ENCODE assay signal across 1 cellular context in the genomic region with DNA sequence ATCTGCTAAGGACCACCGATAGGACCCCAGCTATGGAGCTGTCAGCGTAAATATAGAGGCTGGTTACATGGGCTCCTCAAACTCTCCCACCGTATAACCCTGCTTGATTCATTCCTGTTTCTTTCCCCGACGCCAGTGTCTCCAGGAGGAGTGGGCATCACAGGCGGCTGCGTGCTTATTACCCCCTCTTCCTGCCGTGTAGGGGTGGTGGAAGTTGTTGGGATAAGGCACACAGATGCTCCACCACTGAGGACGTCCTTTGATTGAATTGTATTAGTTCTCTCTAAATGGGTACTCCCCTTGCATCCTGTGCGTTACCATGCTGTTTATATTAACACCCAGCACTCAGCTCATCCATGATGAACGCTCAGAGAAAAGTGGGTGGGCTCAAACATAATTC.
TF ChIP-seq lines count a peak whose summit lies in the region.

No MANE protein-coding gene starts in this region.

TF ChIP-seq in H1, 55 proteins besides CTCF, POLR2A, EP300 and RAD21:
- TF ChIP-seq BACH1 (IDR thresholded peaks at IDR 0.05; ENCODE audit: low read length) = no peak
- no peak for TF ChIP-seq PHF8 (conservative IDR thresholded peaks at IDR 0.05; ENCODE audit: low read depth, low read length)
- no peak for TF ChIP-seq TBP (IDR thresholded peaks at IDR 0.05; ENCODE audit: low read depth, low read length)
- no peak for TF ChIP-seq BCL11A (IDR thresholded peaks at IDR 0.05; ENCODE audit: low read depth in 2 of 2, low read length in 2 of 2)
- no peak for TF ChIP-seq JUND (IDR thresholded peaks at IDR 0.05; ENCODE audit: low read length)
- TF ChIP-seq, protein P1, sequence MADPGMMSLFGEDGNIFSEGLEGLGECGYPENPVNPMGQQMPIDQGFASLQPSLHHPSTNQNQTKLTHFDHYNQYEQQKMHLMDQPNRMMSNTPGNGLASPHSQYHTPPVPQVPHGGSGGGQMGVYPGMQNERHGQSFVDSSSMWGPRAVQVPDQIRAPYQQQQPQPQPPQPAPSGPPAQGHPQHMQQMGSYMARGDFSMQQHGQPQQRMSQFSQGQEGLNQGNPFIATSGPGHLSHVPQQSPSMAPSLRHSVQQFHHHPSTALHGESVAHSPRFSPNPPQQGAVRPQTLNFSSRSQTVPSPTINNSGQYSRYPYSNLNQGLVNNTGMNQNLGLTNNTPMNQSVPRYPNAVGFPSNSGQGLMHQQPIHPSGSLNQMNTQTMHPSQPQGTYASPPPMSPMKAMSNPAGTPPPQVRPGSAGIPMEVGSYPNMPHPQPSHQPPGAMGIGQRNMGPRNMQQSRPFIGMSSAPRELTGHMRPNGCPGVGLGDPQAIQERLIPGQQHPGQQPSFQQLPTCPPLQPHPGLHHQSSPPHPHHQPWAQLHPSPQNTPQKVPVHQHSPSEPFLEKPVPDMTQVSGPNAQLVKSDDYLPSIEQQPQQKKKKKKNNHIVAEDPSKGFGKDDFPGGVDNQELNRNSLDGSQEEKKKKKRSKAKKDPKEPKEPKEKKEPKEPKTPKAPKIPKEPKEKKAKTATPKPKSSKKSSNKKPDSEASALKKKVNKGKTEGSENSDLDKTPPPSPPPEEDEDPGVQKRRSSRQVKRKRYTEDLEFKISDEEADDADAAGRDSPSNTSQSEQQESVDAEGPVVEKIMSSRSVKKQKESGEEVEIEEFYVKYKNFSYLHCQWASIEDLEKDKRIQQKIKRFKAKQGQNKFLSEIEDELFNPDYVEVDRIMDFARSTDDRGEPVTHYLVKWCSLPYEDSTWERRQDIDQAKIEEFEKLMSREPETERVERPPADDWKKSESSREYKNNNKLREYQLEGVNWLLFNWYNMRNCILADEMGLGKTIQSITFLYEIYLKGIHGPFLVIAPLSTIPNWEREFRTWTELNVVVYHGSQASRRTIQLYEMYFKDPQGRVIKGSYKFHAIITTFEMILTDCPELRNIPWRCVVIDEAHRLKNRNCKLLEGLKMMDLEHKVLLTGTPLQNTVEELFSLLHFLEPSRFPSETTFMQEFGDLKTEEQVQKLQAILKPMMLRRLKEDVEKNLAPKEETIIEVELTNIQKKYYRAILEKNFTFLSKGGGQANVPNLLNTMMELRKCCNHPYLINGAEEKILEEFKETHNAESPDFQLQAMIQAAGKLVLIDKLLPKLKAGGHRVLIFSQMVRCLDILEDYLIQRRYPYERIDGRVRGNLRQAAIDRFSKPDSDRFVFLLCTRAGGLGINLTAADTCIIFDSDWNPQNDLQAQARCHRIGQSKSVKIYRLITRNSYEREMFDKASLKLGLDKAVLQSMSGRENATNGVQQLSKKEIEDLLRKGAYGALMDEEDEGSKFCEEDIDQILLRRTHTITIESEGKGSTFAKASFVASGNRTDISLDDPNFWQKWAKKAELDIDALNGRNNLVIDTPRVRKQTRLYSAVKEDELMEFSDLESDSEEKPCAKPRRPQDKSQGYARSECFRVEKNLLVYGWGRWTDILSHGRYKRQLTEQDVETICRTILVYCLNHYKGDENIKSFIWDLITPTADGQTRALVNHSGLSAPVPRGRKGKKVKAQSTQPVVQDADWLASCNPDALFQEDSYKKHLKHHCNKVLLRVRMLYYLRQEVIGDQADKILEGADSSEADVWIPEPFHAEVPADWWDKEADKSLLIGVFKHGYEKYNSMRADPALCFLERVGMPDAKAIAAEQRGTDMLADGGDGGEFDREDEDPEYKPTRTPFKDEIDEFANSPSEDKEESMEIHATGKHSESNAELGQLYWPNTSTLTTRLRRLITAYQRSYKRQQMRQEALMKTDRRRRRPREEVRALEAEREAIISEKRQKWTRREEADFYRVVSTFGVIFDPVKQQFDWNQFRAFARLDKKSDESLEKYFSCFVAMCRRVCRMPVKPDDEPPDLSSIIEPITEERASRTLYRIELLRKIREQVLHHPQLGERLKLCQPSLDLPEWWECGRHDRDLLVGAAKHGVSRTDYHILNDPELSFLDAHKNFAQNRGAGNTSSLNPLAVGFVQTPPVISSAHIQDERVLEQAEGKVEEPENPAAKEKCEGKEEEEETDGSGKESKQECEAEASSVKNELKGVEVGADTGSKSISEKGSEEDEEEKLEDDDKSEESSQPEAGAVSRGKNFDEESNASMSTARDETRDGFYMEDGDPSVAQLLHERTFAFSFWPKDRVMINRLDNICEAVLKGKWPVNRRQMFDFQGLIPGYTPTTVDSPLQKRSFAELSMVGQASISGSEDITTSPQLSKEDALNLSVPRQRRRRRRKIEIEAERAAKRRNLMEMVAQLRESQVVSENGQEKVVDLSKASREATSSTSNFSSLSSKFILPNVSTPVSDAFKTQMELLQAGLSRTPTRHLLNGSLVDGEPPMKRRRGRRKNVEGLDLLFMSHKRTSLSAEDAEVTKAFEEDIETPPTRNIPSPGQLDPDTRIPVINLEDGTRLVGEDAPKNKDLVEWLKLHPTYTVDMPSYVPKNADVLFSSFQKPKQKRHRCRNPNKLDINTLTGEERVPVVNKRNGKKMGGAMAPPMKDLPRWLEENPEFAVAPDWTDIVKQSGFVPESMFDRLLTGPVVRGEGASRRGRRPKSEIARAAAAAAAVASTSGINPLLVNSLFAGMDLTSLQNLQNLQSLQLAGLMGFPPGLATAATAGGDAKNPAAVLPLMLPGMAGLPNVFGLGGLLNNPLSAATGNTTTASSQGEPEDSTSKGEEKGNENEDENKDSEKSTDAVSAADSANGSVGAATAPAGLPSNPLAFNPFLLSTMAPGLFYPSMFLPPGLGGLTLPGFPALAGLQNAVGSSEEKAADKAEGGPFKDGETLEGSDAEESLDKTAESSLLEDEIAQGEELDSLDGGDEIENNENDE (IDR thresholded peaks at IDR 0.05; ENCODE audit: insufficient replicate concordance, low read length) = no peak
- TF ChIP-seq RXRA (IDR thresholded peaks at IDR 0.05; ENCODE audit: insufficient read depth, low read depth, low read length) = no peak
- no peak for TF ChIP-seq POLR2AphosphoS5 (IDR thresholded peaks at IDR 0.05; ENCODE audit: low read depth, low read length)
- TF ChIP-seq TAF7 (optimal IDR thresholded peaks at IDR 0.05; ENCODE audit: borderline replicate concordance, low read depth, low read length) = no peak
- no peak for TF ChIP-seq SP1 (IDR thresholded peaks at IDR 0.05; ENCODE audit: low read depth, low read length)
- TF ChIP-seq SIN3A (conservative IDR thresholded peaks at IDR 0.05 in 1 of 2, IDR thresholded peaks at IDR 0.05 in 1 of 2; ENCODE audit: low read depth in 1 of 2, low read length in 2 of 2) = no peak
